Comparison of ENCODE assay signal across 1 cellular context in the genomic region with DNA sequence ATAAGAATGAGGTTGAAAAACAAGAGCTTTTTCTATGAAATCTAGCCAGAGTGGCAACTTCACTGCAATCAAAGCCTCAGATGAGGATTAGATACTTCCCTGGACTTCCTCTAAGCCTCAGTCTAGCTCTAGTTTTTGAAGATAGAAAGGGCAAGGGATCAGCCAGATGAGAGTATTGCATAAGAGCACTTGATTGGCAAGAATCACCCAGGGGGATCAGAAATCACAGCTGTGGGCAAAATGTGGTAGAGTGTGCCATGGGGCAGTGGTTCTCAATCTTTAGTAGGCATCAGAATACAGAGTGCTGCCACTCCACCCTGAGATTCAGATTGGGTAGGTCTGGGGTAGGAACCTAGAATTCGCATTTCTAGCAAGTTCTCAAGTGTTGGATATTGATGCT.
TF ChIP-seq lines count a peak whose summit lies in the region.

No MANE protein-coding gene starts in this region.

TF ChIP-seq in WTC11, 78 proteins besides CTCF, POLR2A, EP300 and RAD21 (continued from another document):
- TF ChIP-seq, protein P1, sequence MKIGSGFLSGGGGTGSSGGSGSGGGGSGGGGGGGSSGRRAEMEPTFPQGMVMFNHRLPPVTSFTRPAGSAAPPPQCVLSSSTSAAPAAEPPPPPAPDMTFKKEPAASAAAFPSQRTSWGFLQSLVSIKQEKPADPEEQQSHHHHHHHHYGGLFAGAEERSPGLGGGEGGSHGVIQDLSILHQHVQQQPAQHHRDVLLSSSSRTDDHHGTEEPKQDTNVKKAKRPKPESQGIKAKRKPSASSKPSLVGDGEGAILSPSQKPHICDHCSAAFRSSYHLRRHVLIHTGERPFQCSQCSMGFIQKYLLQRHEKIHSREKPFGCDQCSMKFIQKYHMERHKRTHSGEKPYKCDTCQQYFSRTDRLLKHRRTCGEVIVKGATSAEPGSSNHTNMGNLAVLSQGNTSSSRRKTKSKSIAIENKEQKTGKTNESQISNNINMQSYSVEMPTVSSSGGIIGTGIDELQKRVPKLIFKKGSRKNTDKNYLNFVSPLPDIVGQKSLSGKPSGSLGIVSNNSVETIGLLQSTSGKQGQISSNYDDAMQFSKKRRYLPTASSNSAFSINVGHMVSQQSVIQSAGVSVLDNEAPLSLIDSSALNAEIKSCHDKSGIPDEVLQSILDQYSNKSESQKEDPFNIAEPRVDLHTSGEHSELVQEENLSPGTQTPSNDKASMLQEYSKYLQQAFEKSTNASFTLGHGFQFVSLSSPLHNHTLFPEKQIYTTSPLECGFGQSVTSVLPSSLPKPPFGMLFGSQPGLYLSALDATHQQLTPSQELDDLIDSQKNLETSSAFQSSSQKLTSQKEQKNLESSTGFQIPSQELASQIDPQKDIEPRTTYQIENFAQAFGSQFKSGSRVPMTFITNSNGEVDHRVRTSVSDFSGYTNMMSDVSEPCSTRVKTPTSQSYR (CRISPR knock-in tag; IDR thresholded peaks at IDR 0.05), result no peak
- TF ChIP-seq ZNF396 (CRISPR knock-in tag; IDR thresholded peaks at IDR 0.05; ENCODE audit: borderline replicate concordance) (no peak), TEAD4 (CRISPR knock-in tag; IDR thresholded peaks at IDR 0.05) (no peak), EMX1 (CRISPR knock-in tag; IDR thresholded peaks at IDR 0.05) (no peak)
